ENCODE assay signal across 22 cellular contexts in genomic region chr10:112235141-112235540, GRCh38. TPM values are rescaled to one million over a fixed set of nuclear protein-coding genes. Genes with fewer than 3 reads are reported as not detected.
DNase-seq lines count a peak whose midpoint lies in the region; ATAC-seq and TF ChIP-seq lines count a peak whose summit lies in the region.
"Had no signal": no experiment of that assay in that cellular context is flagged by ENCODE, and none has a peak within 500 bp of the region (broad histone marks: within the 10 kb centered on the region; RNA-seq: fewer than 3 reads in every experiment).

No MANE protein-coding gene starts in this region.

- H3K36me3 ChIP-seq in mammary epithelial cell (ENCODE audit: insufficient read depth, low read length) (no peaks in the 10 kb centered on the region), esophagus muscularis mucosa (no peaks in the 10 kb centered on the region), suprapubic skin (no peaks in the 10 kb centered on the region), lower lobe of right lung (no peaks in the 10 kb centered on the region)
- H3K36me3 ChIP-seq: BE2C, HAP-1 had no signal

- H3K36me3 Mint-ChIP-seq in MCF 10A (ENCODE audit: insufficient read depth, unreplicated experiment) = no peaks in the 10 kb centered on the region
- no peaks in the 10 kb centered on the region for H3K36me3 Mint-ChIP-seq in activated T-helper 2 cell treated with anti-CD3 and anti-CD28 coated beads, Interferon-gamma antibody, Interleukin-2, Interleukin-4, amounts not matched to agents 10 μg/mL and 5 μg/mL and 100 μg/mL, durations not matched to agents 14 hours and 24 hours and 36 hours (ENCODE audit: low read depth)
- H3K36me3 Mint-ChIP-seq: CD8-positive, alpha-beta memory T cell had no signal

- H3K4me3 ChIP-seq in mammary epithelial cell (replicated peaks in 1 of 3; ENCODE audit: insufficient read depth in 1 of 3, low read depth in 2 of 3, low read length in 3 of 3) (no peak overlapping the region), esophagus muscularis mucosa (no peak overlapping the region), suprapubic skin (no peak overlapping the region), lower lobe of right lung (no peak overlapping the region)
- H3K4me3 ChIP-seq: BLaER1 treated with 17β-estradiol and CSF1 and Interleukin-3, amounts not matched to agents 10 nM and 100 nM; GM12878; GM23338; HAP-1 had no signal

- POLR2A ChIA-PET in MCF 10A (lab: Yijun Ruan, JAX) = interaction anchor here (2.1 kb wide), 1 partner anchor 11 kb away, joined by 8 read pairs; no protein-coding TSS in a partner anchor

- H3K9me3 ChIP-seq in mammary epithelial cell (replicated peaks; ENCODE audit: insufficient read depth, low read length) (peaks cover 3% of the 10 kb centered on the region), esophagus muscularis mucosa (peaks cover 0 to 19% (median 10%) of the 10 kb centered on the region in 4 donors), suprapubic skin (peaks cover 15% of the 10 kb centered on the region), lower lobe of right lung (peaks cover 10% of the 10 kb centered on the region)
- H3K9me3 ChIP-seq: BE2C, HAP-1 had no signal

- H3K4me1 ChIP-seq in mammary epithelial cell (ENCODE audit: insufficient read depth, low read length) (peaks cover 22% of the 10 kb centered on the region), esophagus muscularis mucosa (no peaks in the 10 kb centered on the region), suprapubic skin (peaks cover 7% of the 10 kb centered on the region), lower lobe of right lung (peaks cover 15% of the 10 kb centered on the region)
- H3K4me1 ChIP-seq: HAP-1 had no signal

- no peaks in the 10 kb centered on the region for H3K79me2 ChIP-seq in mammary epithelial cell (ENCODE audit: insufficient read depth, low read length)

- intact Hi-C loops in MCF 10A (cut with micrococcal nuclease) (no loop called here), mammary epithelial cell (cut with micrococcal nuclease) (loop anchor here (5.0 kb wide), 2 partner anchors 47 to 53 kb away; partner anchors contain the start of genes GPAM and TECTB), esophagus muscularis mucosa (cut with DNase I) (no loop called here), lower lobe of right lung (cut with DNase I) (no loop called here)
- intact Hi-C loops in activated T-helper 2 cell treated with anti-CD3 and anti-CD28 coated beads, Interferon-gamma antibody, Interleukin-2, Interleukin-4, amounts not matched to agents 10 μg/mL and 5 μg/mL and 100 μg/mL, durations not matched to agents 14 hours and 24 hours and 36 hours (cut with micrococcal nuclease) = no loop called here

- peaks cover 42% of the 10 kb centered on the region for H3K4me1 Mint-ChIP-seq in MCF 10A (ENCODE audit: insufficient read depth, unreplicated experiment)
- no peaks in the 10 kb centered on the region for H3K4me1 Mint-ChIP-seq in activated T-helper 2 cell treated with anti-CD3 and anti-CD28 coated beads, Interferon-gamma antibody, Interleukin-2, Interleukin-4, amounts not matched to agents 10 μg/mL and 5 μg/mL and 100 μg/mL, durations not matched to agents 14 hours and 24 hours and 36 hours (ENCODE audit: low read depth)
- H3K4me1 Mint-ChIP-seq: CD8-positive, alpha-beta memory T cell had no signal

- H4K20me1 ChIP-seq in mammary epithelial cell (ENCODE audit: insufficient read depth, low read length) = no peaks in the 10 kb centered on the region
- H4K20me1 ChIP-seq: BLaER1 treated with 17β-estradiol and CSF1 and Interleukin-3, amounts not matched to agents 10 nM and 100 nM had no signal

- BruUV-seq in MCF 10A (replicated peaks; lab: Mats Ljungman, UMichigan) = no TSS peak
- no TSS peak for BruUV-seq in mammary epithelial cell (replicated peaks; lab: Mats Ljungman, UMichigan)

- no peak overlapping the region for H3K4me2 ChIP-seq in mammary epithelial cell (ENCODE audit: insufficient read depth, low read depth, low read length)
- H3K4me2 ChIP-seq: BLaER1 treated with 17β-estradiol and CSF1 and Interleukin-3, amounts not matched to agents 10 nM and 100 nM; GM23338 had no signal

- H2AFZ ChIP-seq in mammary epithelial cell (ENCODE audit: low read depth, low read length) = no peak overlapping the region
- H2AFZ ChIP-seq: GM23338 had no signal

- no peak overlapping the region for H3K4me3 Mint-ChIP-seq in MCF 10A (ENCODE audit: unreplicated experiment)
- no peak overlapping the region for H3K4me3 Mint-ChIP-seq in activated T-helper 2 cell treated with anti-CD3 and anti-CD28 coated beads, Interferon-gamma antibody, Interleukin-2, Interleukin-4, amounts not matched to agents 10 μg/mL and 5 μg/mL and 100 μg/mL, durations not matched to agents 14 hours and 24 hours and 36 hours (ENCODE audit: low read depth)
- H3K4me3 Mint-ChIP-seq: CD4-positive, alpha-beta T cell; CD8-positive, alpha-beta memory T cell; GM23338; HFFc6 had no signal

- no peak for DNase-seq in MCF 10A (ENCODE audit: unreplicated experiment)
- DNase-seq in mammary epithelial cell = no peak
- peak; percentile 91 for DNase-seq in esophagus muscularis mucosa (ENCODE audit: extremely low spot score)
- no peak for DNase-seq in suprapubic skin (ENCODE audit: low spot score in 2 of 2)
- no peak for DNase-seq in activated T-helper 2 cell treated with anti-CD3 and anti-CD28 coated beads, Interferon-gamma antibody, Interleukin-2, Interleukin-4, amounts not matched to agents 10 μg/mL and 5 μg/mL and 100 μg/mL, durations not matched to agents 14 hours and 24 hours and 36 hours (ENCODE audit: low spot score)
- no peak for DNase-seq in lower lobe of right lung
- DNase-seq: ACHN; AML-193; BE2C; CD4-positive, alpha-beta T cell; CD8-positive, alpha-beta memory T cell; DMS 273 treated with DMSO at 0.1 percent for 48 hours; DMS79; EL; GDM1 had no signal

- no peaks in the 10 kb centered on the region for H3K27me3 ChIP-seq in mammary epithelial cell (ENCODE audit: insufficient read depth, low read length)
- no peaks in the 10 kb centered on the region for H3K27me3 ChIP-seq in esophagus muscularis mucosa
- no peaks in the 10 kb centered on the region for H3K27me3 ChIP-seq in suprapubic skin
- no peaks in the 10 kb centered on the region for H3K27me3 ChIP-seq in lower lobe of right lung (ENCODE audit: low read depth)
- H3K27me3 ChIP-seq: BE2C had no signal

- TF ChIP-seq EP300 in esophagus muscularis mucosa (IDR thresholded peaks at IDR 0.05) (no peak), suprapubic skin (IDR thresholded peaks at IDR 0.05) (no peak)

- CTCF ChIA-PET in MCF 10A (lab: Yijun Ruan, JAX) (interaction anchor here (0.6 to 3.0 kb wide), 4 partner anchors 10 to 73 kb away, joined by 3 to 8 read pairs (median 6); no protein-coding TSS in a partner anchor), mammary epithelial cell (lab: Charles Lee; ENCODE audit: low non-redundant PET) (no interaction called here)

- no peak for ATAC-seq in lower lobe of right lung
- ATAC-seq: GM12878 had no signal

- H3K9ac ChIP-seq in mammary epithelial cell (ENCODE audit: insufficient read depth, low read length) = no peak overlapping the region
- H3K9ac ChIP-seq: BLaER1 treated with 17β-estradiol and CSF1 and Interleukin-3, amounts not matched to agents 10 nM and 100 nM had no signal

- no peaks in the 10 kb centered on the region for H3K9me3 Mint-ChIP-seq in MCF 10A (ENCODE audit: unreplicated experiment)
- H3K9me3 Mint-ChIP-seq in activated T-helper 2 cell treated with anti-CD3 and anti-CD28 coated beads, Interferon-gamma antibody, Interleukin-2, Interleukin-4, amounts not matched to agents 10 μg/mL and 5 μg/mL and 100 μg/mL, durations not matched to agents 14 hours and 24 hours and 36 hours = peaks cover 4% of the 10 kb centered on the region

- peak overlapping the region; percentile 81 for H3K27ac Mint-ChIP-seq in MCF 10A (ENCODE audit: low read depth, unreplicated experiment)
- no peak overlapping the region for H3K27ac Mint-ChIP-seq in activated T-helper 2 cell treated with anti-CD3 and anti-CD28 coated beads, Interferon-gamma antibody, Interleukin-2, Interleukin-4, amounts not matched to agents 10 μg/mL and 5 μg/mL and 100 μg/mL, durations not matched to agents 14 hours and 24 hours and 36 hours
- H3K27ac Mint-ChIP-seq: CD14-positive monocyte; CD4-positive, alpha-beta T cell; CD8-positive, alpha-beta memory T cell; GM23338 had no signal

- H3K27me3 Mint-ChIP-seq in MCF 10A (ENCODE audit: insufficient read depth, unreplicated experiment) = no peaks in the 10 kb centered on the region
- no peaks in the 10 kb centered on the region for H3K27me3 Mint-ChIP-seq in activated T-helper 2 cell treated with anti-CD3 and anti-CD28 coated beads, Interferon-gamma antibody, Interleukin-2, Interleukin-4, amounts not matched to agents 10 μg/mL and 5 μg/mL and 100 μg/mL, durations not matched to agents 14 hours and 24 hours and 36 hours (ENCODE audit: low read depth)

- in situ Hi-C loops in mammary epithelial cell (cut with MboI; ENCODE audit: low sequenced_read_pairs in 2 of 2) = no loop called here

- dilution Hi-C loops in mammary epithelial cell (cut with HindIII; ENCODE audit: low sequenced_read_pairs) = no loop called here

- no peak for TF ChIP-seq POLR2A in esophagus muscularis mucosa (IDR thresholded peaks at IDR 0.05; ENCODE audit: low read depth)
- no peak for TF ChIP-seq POLR2A in suprapubic skin (IDR thresholded peaks at IDR 0.05)

- TF ChIP-seq CTCF in MCF 10A (IDR thresholded peaks at IDR 0.05; ENCODE audit: unreplicated experiment) (no peak), mammary epithelial cell (conservative IDR thresholded peaks at IDR 0.05 in 1 of 2, IDR thresholded peaks at IDR 0.05 in 1 of 2; ENCODE audit: extremely low read depth in 1 of 2, insufficient read depth in 1 of 2, low read depth in 1 of 2, low read length in 2 of 2) (no peak), esophagus muscularis mucosa (IDR thresholded peaks at IDR 0.05) (no peak), suprapubic skin (IDR thresholded peaks at IDR 0.05) (no peak), lower lobe of right lung (IDR thresholded peaks at IDR 0.05) (no peak)

- H3K27ac ChIP-seq in mammary epithelial cell (ENCODE audit: insufficient read depth, low read depth, low read length) = no peak overlapping the region
- H3K27ac ChIP-seq in esophagus muscularis mucosa (replicated peaks in 1 of 4) = no peak overlapping the region
- peak overlapping the region; percentile 28 for H3K27ac ChIP-seq in suprapubic skin
- H3K27ac ChIP-seq in lower lobe of right lung = no peak overlapping the region
- H3K27ac ChIP-seq: 22Rv1; BLaER1 treated with 17β-estradiol and CSF1 and Interleukin-3, amounts not matched to agents 10 nM and 100 nM had no signal

- WGBS in mammary epithelial cell (ENCODE audit: low coverage, missing lambda C conversion rate) = 100% methylated on average over 7 of the region's 7 CpGs
- WGBS in esophagus muscularis mucosa = 84% methylated on average over 7 of the region's 7 CpGs
- 77% methylated on average over 7 of the region's 7 CpGs for WGBS in suprapubic skin

RNA-seq across cellular contexts. Expression of gene TECTB, which starts 48.1 kb away (rescaled TPM):
- total RNA-seq in MCF 10A (2022) = not detected in 2 replicates
- total RNA-seq in mammary epithelial cell = not detected
- not detected for polyA plus RNA-seq in mammary epithelial cell
- polyA minus RNA-seq in mammary epithelial cell = not detected
- total RNA-seq in esophagus muscularis mucosa = under 1 TPM in 1 of 4 donors, not detected in 3; 0.06 TPM
- total RNA-seq in suprapubic skin = not detected
- total RNA-seq in activated T-helper 2 cell treated with anti-CD3 and anti-CD28 coated beads, Interferon-gamma antibody, Interleukin-2, Interleukin-4, amounts not matched to agents 10 μg/mL and 5 μg/mL and 100 μg/mL, durations not matched to agents 14 hours and 24 hours and 36 hours = not detected in 2 replicates
- not detected for total RNA-seq in lower lobe of right lung
- total RNA-seq: CD4-positive, alpha-beta T cell; CD8-positive, alpha-beta memory T cell; GM12878; GM23338; HFFc6 had no signal
- polyA plus RNA-seq: CD14-positive monocyte; CD8-positive, alpha-beta memory T cell; GM12878; GM23338 had no signal

RNA-seq across cellular contexts. Expression of gene GPAM, which starts 51.6 kb away (rescaled TPM):
- total RNA-seq in MCF 10A (2022) = 19.8 and 20.4 TPM in 2 replicates
- 10 to 100 TPM in 1 of 2 donors, 1 to 10 TPM in 1; 9.5 to 17.5 TPM for total RNA-seq in mammary epithelial cell
- 6.8 TPM for polyA plus RNA-seq in mammary epithelial cell
- 9.6 TPM for polyA minus RNA-seq in mammary epithelial cell
- 1 to 10 TPM; 4.5 to 7.2 (median 6.5) TPM for total RNA-seq in esophagus muscularis mucosa
- 10 to 100 TPM in 1 of 4 donors, 1 to 10 TPM in 3; 5.2 to 16.2 (median 6.8) TPM for total RNA-seq in suprapubic skin
- total RNA-seq in activated T-helper 2 cell treated with anti-CD3 and anti-CD28 coated beads, Interferon-gamma antibody, Interleukin-2, Interleukin-4, amounts not matched to agents 10 μg/mL and 5 μg/mL and 100 μg/mL, durations not matched to agents 14 hours and 24 hours and 36 hours = 7.3 and 7.7 TPM in 2 replicates
- total RNA-seq in lower lobe of right lung = 27.2 TPM
